In genomic region chr3:132840201-132840700, GRCh38 we compare ENCODE assay signal across 16 cellular contexts.
DNase-seq lines count a peak whose midpoint lies in the region; ATAC-seq and TF ChIP-seq lines count a peak whose summit lies in the region.
"Had no signal": no experiment of that assay in that cellular context is flagged by ENCODE, and none has a peak within 500 bp of the region (broad histone marks: within the 10 kb centered on the region; RNA-seq: fewer than 3 reads in every experiment).

No MANE protein-coding gene starts in this region.

- DNase-seq in Ammon's horn (ENCODE audit: low spot score) (peak; percentile 73), hippocampal formation (lab: John Stamatoyannopoulos, UW) (peak; percentile 3 to 58), pons (ENCODE audit: low spot score) (peak; percentile 94), right lobe of liver (no peak), T-helper 17 cell (no peak), T-cell (no peak)
- DNase-seq: 8988T; AML-193; CD4-positive, CD25-positive, alpha-beta regulatory T cell; DMS53; GF-D8; HCEC 1CT; HFFc6 had no signal

- CTCF ChIA-PET in T-cell (lab: Charles Lee): no interaction called here

- H3K27ac Mint-ChIP-seq in T-helper 17 cell (no peak overlapping the region), T-cell (no peak overlapping the region)
- H3K27ac Mint-ChIP-seq: CD4-positive, CD25-positive, alpha-beta regulatory T cell; HFFc6 had no signal

- ATAC-seq in right lobe of liver (no peak), GM18873 (IDR thresholded peaks at IDR 0.05; ENCODE audit: low FRiP score, unreplicated experiment) (no peak), T-helper 17 cell (no peak), T-cell (replicated peaks in 1 of 4) (no peak)

- POLR2A ChIA-PET in T-cell (lab: Charles Lee): no interaction called here

- no peak for TF ChIP-seq POLR2A in right lobe of liver (IDR thresholded peaks at IDR 0.05)

- no peaks in the 10 kb centered on the region for H3K36me3 Mint-ChIP-seq in T-helper 17 cell (ENCODE audit: low read depth)
- no peaks in the 10 kb centered on the region for H3K36me3 Mint-ChIP-seq in T-cell
- H3K36me3 Mint-ChIP-seq: CD4-positive, CD25-positive, alpha-beta regulatory T cell had no signal

- no peaks in the 10 kb centered on the region for H3K36me3 ChIP-seq in right lobe of liver
- H3K36me3 ChIP-seq: BLaER1 treated with 17β-estradiol and CSF1 and Interleukin-3, amounts not matched to agents 10 nM and 100 nM had no signal

- H3K4me3 Mint-ChIP-seq in T-helper 17 cell (no peak overlapping the region), T-cell (no peak overlapping the region)
- H3K4me3 Mint-ChIP-seq: CD4-positive, CD25-positive, alpha-beta regulatory T cell; HFFc6 had no signal

- H3K4me1 Mint-ChIP-seq in T-helper 17 cell (no peaks in the 10 kb centered on the region), T-cell (no peaks in the 10 kb centered on the region)
- H3K4me1 Mint-ChIP-seq: CD4-positive, CD25-positive, alpha-beta regulatory T cell had no signal

- H3K4me3 ChIP-seq in right lobe of liver: no peak overlapping the region
- H3K4me3 ChIP-seq: BLaER1 treated with 17β-estradiol and CSF1 and Interleukin-3, amounts not matched to agents 10 nM and 100 nM had no signal

- H3K4me1 ChIP-seq in right lobe of liver: no peaks in the 10 kb centered on the region
- H3K4me1 ChIP-seq: BLaER1 treated with 17β-estradiol and CSF1 and Interleukin-3, amounts not matched to agents 10 nM and 100 nM had no signal

- WGBS in right lobe of liver (ENCODE audit: insufficient coverage, low coverage, low lambda C conversion rate, missing lambda C conversion rate): 85% methylated on average over 2 of the region's 3 CpGs

- peaks cover 23% of the 10 kb centered on the region for H3K27me3 Mint-ChIP-seq in T-helper 17 cell
- H3K27me3 Mint-ChIP-seq in T-cell: peaks cover 13 to 35% of the 10 kb centered on the region in 2 donors

- TF ChIP-seq CTCF in right lobe of liver (IDR thresholded peaks at IDR 0.05): no peak

- H3K9me3 Mint-ChIP-seq in T-cell: peaks cover 0 to 3% (median 0%) of the 10 kb centered on the region in 3 donors
- H3K9me3 Mint-ChIP-seq: CD4-positive, CD25-positive, alpha-beta regulatory T cell had no signal

- peak overlapping the region; percentile 62 for H3K27ac ChIP-seq in cingulate gyrus (ENCODE audit: low read depth, low read length)
- no peak overlapping the region for H3K27ac ChIP-seq in right lobe of liver
- H3K27ac ChIP-seq: BLaER1 treated with 17β-estradiol and CSF1 and Interleukin-3, amounts not matched to agents 10 nM and 100 nM had no signal

- intact Hi-C loops in right lobe of liver (cut with DNase I): no loop called here

- H3K9me3 ChIP-seq in right lobe of liver (no peaks in the 10 kb centered on the region), T-helper 17 cell (ENCODE audit: control insufficient read depth, low read length, poor library complexity, severe bottlenecking) (no peaks in the 10 kb centered on the region)
- H3K9me3 ChIP-seq: BLaER1 treated with 17β-estradiol and CSF1 and Interleukin-3, amounts not matched to agents 10 nM and 100 nM had no signal

- no peaks in the 10 kb centered on the region for H3K27me3 ChIP-seq in right lobe of liver
- H3K27me3 ChIP-seq: BLaER1 treated with 17β-estradiol and CSF1 and Interleukin-3, amounts not matched to agents 10 nM and 100 nM had no signal

Comparison
In these comparisons a context has a peak if more than half of its experiments do, and no peak if none do; other contexts are left out.
1. DNase-seq: peak in Ammon's horn (single experiment), hippocampal formation (2 of 2) and pons (single experiment); none in right lobe of liver (0 of 3), T-helper 17 cell (0 of 3) and T-cell (0 of 34).